In the genomic region with DNA sequence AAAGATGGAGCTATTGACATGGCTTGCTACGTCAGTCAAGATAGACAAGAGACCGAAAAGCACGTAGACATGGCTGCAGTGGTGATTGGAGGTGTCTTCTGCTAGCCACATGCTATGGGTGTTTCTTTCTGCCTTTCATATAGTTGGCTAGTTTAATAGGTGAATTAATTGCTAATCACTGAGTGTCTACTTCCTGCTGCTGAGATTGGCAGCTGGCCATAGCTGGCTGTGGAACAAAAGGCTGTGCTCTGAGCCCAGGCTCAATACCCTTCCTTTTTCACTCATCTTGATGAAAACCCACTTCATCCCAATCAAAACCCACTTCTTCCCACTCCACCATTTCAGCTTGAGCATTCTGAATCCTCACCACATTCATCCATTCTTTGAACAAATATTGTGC, we compare ENCODE assay signal across 26 cellular contexts.
"Had no signal": no experiment of that assay in that cellular context is flagged by ENCODE, and none has a peak within 500 bp of the region (broad histone marks: within the 10 kb centered on the region; RNA-seq: fewer than 3 reads in every experiment).

No MANE protein-coding gene starts in this region.

- DNase-seq: activated CD4-positive, alpha-beta memory T cell treated with anti-CD3 and anti-CD28 coated beads for 36 hours; activated CD4-positive, alpha-beta T cell treated with anti-CD3 and anti-CD28 coated beads for 48 hours; activated CD4-positive, CD25-positive, alpha-beta regulatory T cell treated with anti-CD3 and anti-CD28 coated beads, Interleukin-2, amount 50 U/mL, for 72 hours; activated CD8-positive, alpha-beta memory T cell treated with anti-CD3 and anti-CD28 coated beads for 24 hours; activated gamma-delta T cell; activated naive CD4-positive, alpha-beta T cell treated with anti-CD3 and anti-CD28 coated beads for 36 hours; activated T-cell treated with anti-CD3 and anti-CD28 coated beads, Interleukin-2, amount 50 U/mL, for 4 hours; amygdala; Karpas-422; MM.1S; NCI-H146; NCI-H187 treated with DMSO at 0.1 percent for 48 hours; NCI-H2081 treated with DMSO at 0.1 percent for 48 hours; NCI-H2171 treated with DMSO at 0.1 percent for 48 hours; NCI-H226; NCI-H526; NK-92 treated with Interleukin-12 subunit alpha and Interleukin-12 subunit beta, amount 100 ng/mL, for 24 hours; OCI-M1; Right ventricle myocardium superior; SJCRH30; SK-N-SH; T-helper 1 cell had no signal

- ATAC-seq: activated T-cell treated with anti-CD3 and anti-CD28 coated beads, Interleukin-2, amount 50 U/mL, for 4 hours; K562; Panc1; WTC11 had no signal

- H3K4me3 ChIP-seq: cardiac muscle cell, K562, SJCRH30 had no signal
